1 cellular context compared by ENCODE assay signal in genomic region chr10:22760025-22760424, GRCh38.
TF ChIP-seq lines count a peak whose summit lies in the region.

No MANE protein-coding gene starts in this region.

TF ChIP-seq in HepG2, 621 proteins besides CTCF, POLR2A, EP300 and RAD21 (continued from another document):
- 0 out of 2 replicates have a peak, but pooled peaks have one; percentile 35 for TF ChIP-seq RERE (CRISPR knock-in tag; IDR thresholded peaks at IDR 0.05; ENCODE audit: low read depth)
- no peak for TF ChIP-seq ZNF660 (CRISPR knock-in tag; IDR thresholded peaks at IDR 0.05; ENCODE audit: borderline replicate concordance, low read depth)
- TF ChIP-seq NFRKB (IDR thresholded peaks at IDR 0.05) = no peak
- TF ChIP-seq SIX1 (CRISPR knock-in tag; IDR thresholded peaks at IDR 0.05; ENCODE audit: borderline replicate concordance) = 0 out of 2 replicates have a peak, but pooled peaks have one; percentile 31
- TF ChIP-seq ARID5B (CRISPR knock-in tag; IDR thresholded peaks at IDR 0.05) = peak; percentile 31; the same call in 1 of the 2 replicates
- TF ChIP-seq HDAC2 (CRISPR knock-in tag; IDR thresholded peaks at IDR 0.05) = 0 out of 2 replicates have a peak, but pooled peaks have one; percentile 15
- peak; percentile 21; the same call in 1 of the 2 replicates for TF ChIP-seq RARA (CRISPR knock-in tag; IDR thresholded peaks at IDR 0.05)
- TF ChIP-seq PHF20 (CRISPR knock-in tag; IDR thresholded peaks at IDR 0.05) = no peak
- no peak for TF ChIP-seq MEIS1 (CRISPR knock-in tag; IDR thresholded peaks at IDR 0.05; ENCODE audit: borderline replicate concordance)
- TF ChIP-seq ZNF567 (CRISPR knock-in tag; IDR thresholded peaks at IDR 0.05; ENCODE audit: borderline replicate concordance) = no peak
- no peak for TF ChIP-seq RORA (CRISPR knock-in tag; IDR thresholded peaks at IDR 0.05)
- TF ChIP-seq ZNF251 (CRISPR knock-in tag; IDR thresholded peaks at IDR 0.05) = no peak
- peak; percentile 87 for TF ChIP-seq GFI1 (CRISPR knock-in tag; IDR thresholded peaks at IDR 0.05; ENCODE audit: borderline replicate concordance)
- no peak for TF ChIP-seq BRD4 (CRISPR knock-in tag; IDR thresholded peaks at IDR 0.05)
- TF ChIP-seq GATA4 (IDR thresholded peaks at IDR 0.05; ENCODE audit: borderline replicate concordance, low read depth) = no peak
- TF ChIP-seq SAP130 (CRISPR knock-in tag; IDR thresholded peaks at IDR 0.05; ENCODE audit: low read depth) = peak; percentile 15; the same call in 1 of the 2 replicates
- TF ChIP-seq HMG20B (CRISPR knock-in tag; conservative IDR thresholded peaks at IDR 0.05) = peak; percentile 57; the same call in 1 of the 2 replicates
- no peak for TF ChIP-seq ZNF333 (CRISPR knock-in tag; IDR thresholded peaks at IDR 0.05; ENCODE audit: borderline replicate concordance)
- no peak for TF ChIP-seq ZNF616 (CRISPR knock-in tag; IDR thresholded peaks at IDR 0.05; ENCODE audit: low read depth)
